Comparison of ENCODE assay signal across 14 cellular contexts in the genomic region with DNA sequence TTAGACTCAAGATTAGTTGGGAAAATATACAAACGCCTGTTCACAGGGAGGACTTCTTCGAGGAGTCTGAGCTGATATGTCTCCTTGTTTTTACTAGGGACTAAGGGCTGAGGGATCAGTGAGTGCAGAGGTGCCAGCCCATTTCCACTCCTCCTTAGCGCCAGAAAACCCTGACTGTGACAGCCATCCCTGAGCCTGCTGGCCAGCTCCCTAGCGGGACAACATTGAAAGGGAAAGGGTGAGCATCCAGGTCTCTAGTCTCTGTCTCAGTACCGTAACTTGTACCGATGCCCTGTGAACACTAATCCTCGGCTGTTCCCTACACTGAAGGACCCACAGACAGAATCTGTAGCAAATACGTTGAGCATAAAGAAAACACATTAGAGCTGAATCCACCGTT.
"Had no signal": no experiment of that assay in that cellular context is flagged by ENCODE, and none has a peak within 500 bp of the region (broad histone marks: within the 10 kb centered on the region; RNA-seq: fewer than 3 reads in every experiment).

No MANE protein-coding gene starts in this region.

- H3K27ac Mint-ChIP-seq: brain; dendritic cell treated with granulocyte-macrophage colony-stimulating factor and Interleukin-4, amounts not matched to agents 40 ng/mL and 50 ng/mL, for 4 days; mesothelial cell of epicardium; stimulated activated naive CD8-positive, alpha-beta T cell treated with anti-CD3 and anti-CD28 coated beads, Interleukin-15, amount 100 ng/mL, for 72 hours had no signal

- H3K9me3 ChIP-seq: lower lobe of right lung, testis had no signal

- H3K27ac ChIP-seq: lower lobe of right lung, testis had no signal

- DNase-seq: activated CD4-positive, CD25-positive, alpha-beta regulatory T cell; activated naive CD4-positive, alpha-beta T cell treated with anti-CD3 and anti-CD28 coated beads, Interleukin-2, amount 50 U/mL, for 16 hours; activated T-cell treated with anti-CD3 and anti-CD28 coated beads, Interleukin-2, amount 50 U/mL, for 1 hour; erythroblast; hippocampal formation; lower lobe of right lung; posterior cingulate gyrus; stimulated activated CD4-positive, alpha-beta T cell treated with anti-CD3 and anti-CD28 coated beads, Interleukin-4, amount 100 ng/mL, for 4 hours; stimulated activated naive CD8-positive, alpha-beta T cell treated with anti-CD3 and anti-CD28 coated beads, Interleukin-15, amount 100 ng/mL, for 72 hours; testis had no signal

- H3K27me3 ChIP-seq: testis had no signal

- H3K36me3 ChIP-seq: lower lobe of right lung had no signal

- H3K4me1 Mint-ChIP-seq: stimulated activated naive CD8-positive, alpha-beta T cell treated with anti-CD3 and anti-CD28 coated beads, Interleukin-15, amount 100 ng/mL, for 72 hours had no signal

- H3K4me1 ChIP-seq: lower lobe of right lung, testis had no signal

- H3K4me3 ChIP-seq: lower lobe of right lung, skin epidermis, testis had no signal

- ATAC-seq: stimulated activated naive CD8-positive, alpha-beta T cell treated with anti-CD3 and anti-CD28 coated beads, Interleukin-15, amount 100 ng/mL, for 72 hours had no signal

- H3K27me3 Mint-ChIP-seq: brain; dendritic cell treated with granulocyte-macrophage colony-stimulating factor and Interleukin-4, amounts not matched to agents 40 ng/mL and 50 ng/mL, for 4 days; stimulated activated naive CD8-positive, alpha-beta T cell treated with anti-CD3 and anti-CD28 coated beads, Interleukin-15, amount 100 ng/mL, for 72 hours had no signal

- H3K4me3 Mint-ChIP-seq: brain; dendritic cell treated with granulocyte-macrophage colony-stimulating factor and Interleukin-4, amounts not matched to agents 40 ng/mL and 50 ng/mL, for 4 days; mesothelial cell of epicardium; stimulated activated naive CD8-positive, alpha-beta T cell treated with anti-CD3 and anti-CD28 coated beads, Interleukin-15, amount 100 ng/mL, for 72 hours had no signal
